In genomic region chr1:230408971-230409370, GRCh38 we compare ENCODE assay signal across 18 cellular contexts.
"Had no signal": no experiment of that assay in that cellular context is flagged by ENCODE, and none has a peak within 500 bp of the region (broad histone marks: within the 10 kb centered on the region; RNA-seq: fewer than 3 reads in every experiment).

No MANE protein-coding gene starts in this region.

- ATAC-seq: heart left ventricle; left lobe of liver; mucosa of descending colon; natural killer cell; sciatic nerve; stimulated activated naive B cell treated with anti-CD40 and anti-IgM and Interleukin-4, amounts not matched to agents 10 μg/mL and 1 μg/mL and 100 μg/mL, for 72 hours; stimulated activated naive CD8-positive, alpha-beta T cell treated with anti-CD3 and anti-CD28 coated beads, Interleukin-15, amount 100 ng/mL, for 72 hours; upper lobe of right lung had no signal

- H3K27me3 ChIP-seq: heart left ventricle, testis, tibial nerve, upper lobe of right lung, vagina had no signal

- DNase-seq: effector memory CD4-positive, alpha-beta T cell; erythroblast; heart left ventricle; hypothalamus; mucosa of descending colon; natural killer cell; posterior cingulate gyrus; stimulated activated CD4-positive, alpha-beta T cell treated with anti-CD3 and anti-CD28 coated beads, Interleukin-2, amount 100 ng/mL, for 24 hours; stimulated activated CD4-positive, alpha-beta T cell treated with anti-CD3 and anti-CD28 coated beads, Interleukin-4, amount 100 ng/mL, for 4 hours; stimulated activated naive B cell treated with anti-CD40 and anti-IgM and Interleukin-4, amounts not matched to agents 10 μg/mL and 1 μg/mL and 100 μg/mL, for 72 hours; stimulated activated naive CD8-positive, alpha-beta T cell treated with anti-CD3 and anti-CD28 coated beads, Interleukin-15, amount 100 ng/mL, for 72 hours; testis; upper lobe of right lung had no signal

- H3K4me3 ChIP-seq: heart left ventricle, mucosa of descending colon, skin epidermis, testis, tibial nerve, upper lobe of right lung, vagina had no signal

- H3K36me3 ChIP-seq: heart left ventricle, tibial nerve, upper lobe of right lung, vagina had no signal
